In the genomic region with DNA sequence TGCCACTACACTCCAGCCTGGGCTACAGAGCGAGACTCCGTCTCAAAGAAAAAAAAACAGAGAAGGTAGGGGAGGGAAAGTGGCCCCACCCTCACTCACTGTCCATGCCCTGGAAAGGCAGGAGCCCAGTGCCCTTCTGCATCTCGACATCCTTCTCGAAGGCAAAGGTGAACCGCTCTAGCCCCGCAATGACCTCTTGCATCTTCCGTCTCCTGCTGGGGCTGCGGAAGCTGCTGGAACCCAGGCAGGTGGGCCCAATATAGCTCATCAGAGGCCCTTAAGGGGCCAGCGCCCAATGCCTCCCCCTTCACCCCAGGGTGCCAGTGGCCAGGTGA, we compare ENCODE assay signal across 14 cellular contexts. TPM values are rescaled to one million over a fixed set of nuclear protein-coding genes. Genes with fewer than 3 reads are reported as not detected.
A peak's percentile ranks its signal among the peaks of the same experiment; 100 is the strongest.
DNase-seq lines count a peak whose midpoint lies in the region; ATAC-seq and TF ChIP-seq lines count a peak whose summit lies in the region.
"Had no signal": no experiment of that assay in that cellular context is flagged by ENCODE, and none has a peak within 500 bp of the region (broad histone marks: within the 10 kb centered on the region; RNA-seq: fewer than 3 reads in every experiment).

A gene with protein sequence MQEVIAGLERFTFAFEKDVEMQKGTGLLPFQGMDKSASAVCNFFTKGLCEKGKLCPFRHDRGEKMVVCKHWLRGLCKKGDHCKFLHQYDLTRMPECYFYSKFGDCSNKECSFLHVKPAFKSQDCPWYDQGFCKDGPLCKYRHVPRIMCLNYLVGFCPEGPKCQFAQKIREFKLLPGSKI (minus strand): TSS at position 264 of the 335 bp plus-strand sequence. CDS start 62 bp downstream, at position 202.

- H3K36me3 Mint-ChIP-seq in Calu3 (ENCODE audit: insufficient read depth, unreplicated experiment): no peaks in the 10 kb centered on the region
- H3K36me3 Mint-ChIP-seq in activated T-cell treated with anti-CD3 and anti-CD28 coated beads, Interleukin-2, amount 50 U/mL, for 4 hours (ENCODE audit: insufficient read depth): no peaks in the 10 kb centered on the region

- H3K9me3 Mint-ChIP-seq in Calu3 (ENCODE audit: low read depth, unreplicated experiment): no peaks in the 10 kb centered on the region
- no peaks in the 10 kb centered on the region for H3K9me3 Mint-ChIP-seq in activated T-cell treated with anti-CD3 and anti-CD28 coated beads, Interleukin-2, amount 50 U/mL, for 4 hours
- H3K9me3 Mint-ChIP-seq: CD4-positive, alpha-beta T cell had no signal

- peak within 1 kb of the TSS; percentile 20; the same call in 1 of the 2 replicates for H3K4me3 ChIP-seq in iPS-18c (ENCODE audit: insufficient read depth, low read depth, low read length)
- peak within 1 kb of the TSS in 1 of 2 experiments; percentile 35 for H3K4me3 ChIP-seq in neutrophil (ENCODE audit: low read depth in 1 of 2, low read length in 1 of 2)
- H3K4me3 ChIP-seq: A549, tibial artery had no signal

- no peaks in the 10 kb centered on the region for H3K27me3 Mint-ChIP-seq in Calu3 (ENCODE audit: unreplicated experiment)
- no peaks in the 10 kb centered on the region for H3K27me3 Mint-ChIP-seq in activated T-cell treated with anti-CD3 and anti-CD28 coated beads, Interleukin-2, amount 50 U/mL, for 4 hours (ENCODE audit: low read depth)
- H3K27me3 Mint-ChIP-seq: CD4-positive, alpha-beta T cell had no signal

- BruUV-seq in Calu3 (replicated peaks; lab: Mats Ljungman, UMichigan): no TSS peak

- TF ChIP-seq CTCF in Calu3 (IDR thresholded peaks at IDR 0.05; ENCODE audit: unreplicated experiment) (no peak), neutrophil (IDR thresholded peaks at IDR 0.05) (no peak)

- ATAC-seq in HG02759 (IDR thresholded peaks at IDR 0.05; ENCODE audit: unreplicated experiment): no peak
- no peak for ATAC-seq in HG03520 (IDR thresholded peaks at IDR 0.05; ENCODE audit: unreplicated experiment)
- no peak for ATAC-seq in activated T-cell treated with anti-CD3 and anti-CD28 coated beads, Interleukin-2, amount 50 U/mL, for 4 hours
- no peak for ATAC-seq in Right ventricle myocardium superior (ENCODE audit: poor library complexity)

- no peak for DNase-seq in Calu3
- peak; percentile 78 for DNase-seq in SKM-1 treated with dmso at 0.1 percent for 144 hours (lab: John Stamatoyannopoulos, UW; ENCODE audit: unreplicated experiment)
- no peak for DNase-seq in activated T-cell treated with anti-CD3 and anti-CD28 coated beads, Interleukin-2, amount 50 U/mL, for 4 hours
- no peak for DNase-seq in Right ventricle myocardium superior
- DNase-seq: CD4-positive, alpha-beta T cell; effector CD4-positive, alpha-beta T cell; tibial artery had no signal

- H3K4me1 Mint-ChIP-seq in Calu3 (ENCODE audit: low read depth, unreplicated experiment): peaks cover 30% of the 10 kb centered on the region
- no peaks in the 10 kb centered on the region for H3K4me1 Mint-ChIP-seq in activated T-cell treated with anti-CD3 and anti-CD28 coated beads, Interleukin-2, amount 50 U/mL, for 4 hours (ENCODE audit: low read depth)

- H3K9me3 ChIP-seq in iPS-18c (ENCODE audit: control insufficient read depth, insufficient read depth, low read length) (no peaks in the 10 kb centered on the region), neutrophil (no peaks in the 10 kb centered on the region)
- H3K9me3 ChIP-seq: A549, SK-N-SH, tibial artery had no signal

- CTCF ChIA-PET in Calu3 (lab: Charles Lee): interaction anchor here (1.1 to 2.3 kb wide), 5 partner anchors 32 to 110 kb away, joined by 3 to 10 read pairs (median 7); no protein-coding TSS in a partner anchor

- H3K4me1 ChIP-seq in neutrophil (ENCODE audit: control insufficient read depth in 1 of 2, insufficient read depth in 1 of 2, low read depth in 1 of 2, low read length in 1 of 2): peaks cover 6 to 19% of the 10 kb centered on the region in 2 experiments
- H3K4me1 ChIP-seq: A549 had no signal

- peak within 1 kb of the TSS; percentile 77 for H3K27ac ChIP-seq in neutrophil
- H3K27ac ChIP-seq: tibial artery had no signal

- peak within 1 kb of the TSS; percentile 35 for H3K4me3 Mint-ChIP-seq in Calu3 (ENCODE audit: low read depth, unreplicated experiment)
- no peak within 1 kb of the TSS for H3K4me3 Mint-ChIP-seq in activated T-cell treated with anti-CD3 and anti-CD28 coated beads, Interleukin-2, amount 50 U/mL, for 4 hours
- H3K4me3 Mint-ChIP-seq: CD4-positive, alpha-beta T cell had no signal

- H3K27ac Mint-ChIP-seq in Calu3 (ENCODE audit: unreplicated experiment): peak within 1 kb of the TSS; percentile 28
- H3K27ac Mint-ChIP-seq: CD4-positive, alpha-beta T cell had no signal

- H3K36me3 ChIP-seq in neutrophil: no peaks in the 10 kb centered on the region
- H3K36me3 ChIP-seq: tibial artery had no signal

- intact Hi-C loops in Calu3 (cut with micrococcal nuclease; ENCODE audit: unreplicated experiment): no loop called here
- intact Hi-C loops in Right ventricle myocardium superior (cut with DNase I): no loop called here

- no peaks in the 10 kb centered on the region for H3K27me3 ChIP-seq in neutrophil
- H3K27me3 ChIP-seq: tibial artery had no signal

RNA-seq across cellular contexts. Expression of the gene that starts here (rescaled TPM):
- total RNA-seq in Calu3 (2022) (not detected in 2 replicates), Right ventricle myocardium superior (not detected)
- total RNA-seq in activated T-cell treated with anti-CD3 and anti-CD28 coated beads, Interleukin-2, amount 50 U/mL, for 4 hours: not detected
- total RNA-seq: CD4-positive, alpha-beta T cell; HT1080 had no signal
